8 cellular contexts compared by ENCODE assay signal in the genomic region with DNA sequence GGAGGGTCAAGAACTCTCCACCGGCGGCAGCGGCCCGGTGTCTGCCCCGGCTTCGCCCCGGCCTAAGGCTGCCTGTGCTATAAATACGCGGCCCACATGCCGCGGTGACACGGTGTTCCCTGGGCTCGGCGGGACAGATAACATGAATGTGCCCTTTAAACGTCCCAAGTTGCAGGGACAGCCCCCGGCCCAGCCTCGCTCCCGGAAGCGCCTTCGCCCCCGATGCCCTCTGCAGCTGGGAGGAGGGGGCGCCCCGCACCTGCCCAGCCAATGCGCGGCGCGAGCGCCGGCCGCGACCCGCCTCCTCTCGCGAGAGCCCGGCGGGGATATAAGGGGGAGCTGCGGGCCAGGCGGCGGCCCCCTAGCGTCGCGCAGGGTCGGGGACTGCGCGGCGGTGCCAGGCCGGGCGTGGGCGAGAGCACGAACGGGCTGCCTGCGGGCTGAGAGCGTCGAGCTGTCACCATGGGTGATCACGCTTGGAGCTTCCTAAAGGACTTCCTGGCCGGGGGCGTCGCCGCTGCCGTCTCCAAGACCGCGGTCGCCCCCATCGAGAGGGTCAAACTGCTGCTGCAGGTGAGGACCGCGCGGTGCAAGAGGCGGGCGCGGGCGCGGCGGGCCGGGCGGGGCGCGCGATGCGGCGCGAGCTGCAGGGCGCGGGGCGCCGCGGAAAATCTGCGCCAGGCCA. TPM values are rescaled to one million over a fixed set of nuclear protein-coding genes. Genes with fewer than 3 reads are reported as not detected.
A peak's percentile ranks its signal among the peaks of the same experiment; 100 is the strongest.
DNase-seq lines count a peak whose midpoint lies in the region; ATAC-seq and TF ChIP-seq lines count a peak whose summit lies in the region.

A gene (plus strand): TSS at position 356 of the 685 bp plus-strand sequence. CDS start 107 bp downstream, at position 463.

- H3K36me3 Mint-ChIP-seq in activated naive CD4-positive, alpha-beta T cell treated with anti-CD3 and anti-CD28 coated beads, Interleukin-2, amount 10 ng/mL, durations not matched to agents 7 days and 5 days = no peaks in the 10 kb centered on the region

- H3K4me1 ChIP-seq in KMS-11 (ENCODE audit: low read depth, poor library complexity, severe bottlenecking) = peaks cover 18% of the 10 kb centered on the region
- peaks cover 27% of the 10 kb centered on the region for H3K4me1 ChIP-seq in osteoblast (ENCODE audit: insufficient read depth, low read length)
- H3K4me1 ChIP-seq in testis = peaks cover 29% of the 10 kb centered on the region

- peak within 1 kb of the TSS; percentile 18; the same call in 1 of the 2 replicates for H3K27ac ChIP-seq in KMS-11
- H3K27ac ChIP-seq in osteoblast (ENCODE audit: low read depth, low read length) = peak within 1 kb of the TSS; percentile 21
- H3K27ac ChIP-seq in testis = peak within 1 kb of the TSS; percentile 59 to 74

- H2AFZ ChIP-seq in KMS-11 (ENCODE audit: low read depth) (peak within 1 kb of the TSS; percentile 99), osteoblast (ENCODE audit: low read length) (peak within 1 kb of the TSS; percentile 92)

- H3K9me3 Mint-ChIP-seq in activated naive CD4-positive, alpha-beta T cell treated with anti-CD3 and anti-CD28 coated beads, Interleukin-2, amount 10 ng/mL, durations not matched to agents 7 days and 5 days = no peaks in the 10 kb centered on the region

- no peaks in the 10 kb centered on the region for H3K27me3 ChIP-seq in KMS-11 (ENCODE audit: insufficient read depth, low read depth)
- H3K27me3 ChIP-seq in osteoblast (ENCODE audit: insufficient read depth, low read length) = no peaks in the 10 kb centered on the region
- H3K27me3 ChIP-seq in testis = no peaks in the 10 kb centered on the region

- CTCF ChIA-PET in activated naive CD4-positive, alpha-beta T cell treated with anti-CD3 and anti-CD28 coated beads, Interleukin-2, amount 10 ng/mL, durations not matched to agents 7 days and 5 days (lab: Charles Lee) = interaction anchor here (1.5 to 1.8 kb wide), 3 partner anchors 9 to 41 kb away, joined by 3 to 5 read pairs (median 4); no protein-coding TSS in a partner anchor

- no peaks in the 10 kb centered on the region for H4K20me1 ChIP-seq in KMS-11 (ENCODE audit: insufficient read depth)
- peaks cover 11% of the 10 kb centered on the region for H4K20me1 ChIP-seq in osteoblast (ENCODE audit: insufficient read depth, low read length)

- peak; percentile 94 for ATAC-seq in GM21619 (IDR thresholded peaks at IDR 0.05; ENCODE audit: unreplicated experiment)

- H3K79me2 ChIP-seq in KMS-11 (ENCODE audit: insufficient read depth, low read depth) (peaks cover 4% of the 10 kb centered on the region; the same call in 1 of the 2 replicates), osteoblast (ENCODE audit: insufficient read depth, low read length) (peaks cover 18% of the 10 kb centered on the region)

- intact Hi-C loops in testis (cut with DNase I; ENCODE audit: low total_unique reads) = no loop called here

- peak within 1 kb of the TSS; percentile 95 for H3K4me2 ChIP-seq in KMS-11
- H3K4me2 ChIP-seq in osteoblast (ENCODE audit: insufficient read depth, low read length) = peak within 1 kb of the TSS; percentile 92

- 1% methylated on average over 38 of the region's 87 CpGs; no CpG with 5 or more reads in 1 of the 2 donors for WGBS in testis, 2 donors

- no peak within 1 kb of the TSS for H3K27ac Mint-ChIP-seq in activated naive CD4-positive, alpha-beta T cell treated with anti-CD3 and anti-CD28 coated beads, Interleukin-2, amount 10 ng/mL, durations not matched to agents 7 days and 5 days

- TF ChIP-seq CTCF in KMS-11 (conservative IDR thresholded peaks at IDR 0.05; ENCODE audit: low read depth, low read length) = peak; percentile 54
- peak; percentile 26 for TF ChIP-seq CTCF in osteoblast (IDR thresholded peaks at IDR 0.05; ENCODE audit: extremely low read depth, low read depth, low read length)
- peak; percentile 30 to 68 (median 37) for TF ChIP-seq CTCF in testis (IDR thresholded peaks at IDR 0.05)

- H3K4me3 Mint-ChIP-seq in activated naive CD4-positive, alpha-beta T cell treated with anti-CD3 and anti-CD28 coated beads, Interleukin-2, amount 10 ng/mL, durations not matched to agents 7 days and 5 days = peak within 1 kb of the TSS; percentile 78

- H3K27me3 Mint-ChIP-seq in activated naive CD4-positive, alpha-beta T cell treated with anti-CD3 and anti-CD28 coated beads, Interleukin-2, amount 10 ng/mL, durations not matched to agents 7 days and 5 days = peaks cover 64% of the 10 kb centered on the region

- H3K4me1 Mint-ChIP-seq in activated naive CD4-positive, alpha-beta T cell treated with anti-CD3 and anti-CD28 coated beads, Interleukin-2, amount 10 ng/mL, durations not matched to agents 7 days and 5 days = peaks cover 12% of the 10 kb centered on the region

- H3K4me3 ChIP-seq in KMS-11 (IDR thresholded peaks at IDR 0.05; ENCODE audit: insufficient read depth, low read depth, low read length) (no peak within 1 kb of the TSS), osteoblast (ENCODE audit: insufficient read depth, low read length) (peak within 1 kb of the TSS; percentile 80), testis (peak within 1 kb of the TSS; percentile 72 to 78)

- peak; percentile 93 for DNase-seq in ELF-1 (ENCODE audit: low read depth, low spot score)
- peak; percentile 86 for DNase-seq in SK-N-DZ (ENCODE audit: low spot score)
- peak; percentile 85 for DNase-seq in activated naive CD4-positive, alpha-beta T cell treated with anti-CD3 and anti-CD28 coated beads, Interleukin-2, amount 10 ng/mL, durations not matched to agents 7 days and 5 days
- peak; percentile 92 for DNase-seq in globus pallidus (ENCODE audit: low spot score)
- DNase-seq in osteoblast (ENCODE audit: insufficient read length, low spot score, missing footprints) = peak; percentile 97
- DNase-seq in testis = peak; percentile 90

- TF ChIP-seq POLR2A in testis (IDR thresholded peaks at IDR 0.05) = peak; percentile 73

- H3K36me3 ChIP-seq in KMS-11 (ENCODE audit: insufficient read depth) = no peaks in the 10 kb centered on the region
- peaks cover 9% of the 10 kb centered on the region for H3K36me3 ChIP-seq in osteoblast (ENCODE audit: insufficient read depth, low read length)
- no peaks in the 10 kb centered on the region for H3K36me3 ChIP-seq in testis (ENCODE audit: low read depth, missing control alignments)

- H3K9me3 ChIP-seq in osteoblast (ENCODE audit: low read depth, low read length) (no peaks in the 10 kb centered on the region), testis (no peaks in the 10 kb centered on the region)

- peak within 1 kb of the TSS; percentile 56 for H3K9ac ChIP-seq in KMS-11

RNA-seq across cellular contexts. Expression of the gene that starts here (rescaled TPM):
- polyA plus RNA-seq in SK-N-DZ (2014; cell fraction: cytosol; rRNA removed) = 31.0 and 36.9 TPM in 2 replicates
- polyA plus RNA-seq in SK-N-DZ (2014; cell fraction: nucleus; rRNA removed) = 34.7 and 42.4 TPM in 2 replicates
- total RNA-seq in osteoblast (8.3 and 14.1 TPM in 2 replicates), testis (100 to 1,000 TPM in 1 of 2 donors, 10 to 100 TPM in 1; 60.5 to 104 TPM)
- polyA plus RNA-seq in testis (ENCODE audit: insufficient read depth, low read depth, low replicate concordance) = 58.7 TPM
